In genomic region chr4:147310312-147310711, GRCh38 we compare ENCODE assay signal across 32 cellular contexts.
"Had no signal": no experiment of that assay in that cellular context is flagged by ENCODE, and none has a peak within 500 bp of the region (broad histone marks: within the 10 kb centered on the region; RNA-seq: fewer than 3 reads in every experiment).

No MANE protein-coding gene starts in this region.

- H3K27ac ChIP-seq: Peyer's patch, SJSA1 had no signal

- H3K9ac ChIP-seq: SK-N-SH had no signal

- H3K27me3 Mint-ChIP-seq: activated CD4-positive, alpha-beta T cell treated with anti-CD3 and anti-CD28 coated beads, Interleukin-2, amount 10 ng/mL, durations not matched to agents 24 days and 14 days; activated CD8-positive, alpha-beta T cell treated with anti-CD3 and anti-CD28 coated beads for 36 hours; brain had no signal

- H3K4me2 ChIP-seq: SK-N-SH had no signal

- H3K4me3 Mint-ChIP-seq: activated CD4-positive, alpha-beta T cell treated with anti-CD3 and anti-CD28 coated beads, Interleukin-2, amount 10 ng/mL, durations not matched to agents 24 days and 14 days; activated CD8-positive, alpha-beta T cell treated with anti-CD3 and anti-CD28 coated beads for 36 hours; activated naive CD4-positive, alpha-beta T cell treated with anti-CD3 and anti-CD28 coated beads, Interleukin-2, amount 50 U/mL, for 24 hours; activated T-cell treated with anti-CD3 and anti-CD28 coated beads, Interleukin-2, amount 50 U/mL, for 72 hours; activated T-helper 17 cell treated with anti-CD3 and anti-CD28 coated beads, Interleukin-2, amount 50 U/mL, for 72 hours; brain; T-helper 1 cell treated with Interleukin-12 subunit alpha and Interleukin-12 subunit beta and Interleukin-4 antibody, amounts not matched to agents 30 μg/mL and 1 μg/mL, for 36 hours; T-helper 2 cell treated with Interferon-gamma antibody and Interleukin-4, amounts not matched to agents 5 μg/mL and 100 μg/mL, for 36 hours had no signal

- ATAC-seq: activated CD8-positive, alpha-beta T cell treated with anti-CD3 and anti-CD28 coated beads for 36 hours; activated T-cell treated with anti-CD3 and anti-CD28 coated beads, Interleukin-2, amount 50 U/mL, for 72 hours; activated T-helper 17 cell treated with anti-CD3 and anti-CD28 coated beads, Interleukin-2, amount 50 U/mL, for 72 hours; K562; PC-3 had no signal

- H3K9me3 Mint-ChIP-seq: activated CD4-positive, alpha-beta T cell treated with anti-CD3 and anti-CD28 coated beads, Interleukin-2, amount 10 ng/mL, durations not matched to agents 24 days and 14 days; activated CD8-positive, alpha-beta T cell treated with anti-CD3 and anti-CD28 coated beads for 36 hours; activated naive CD4-positive, alpha-beta T cell treated with anti-CD3 and anti-CD28 coated beads, Interleukin-2, amount 50 U/mL, for 24 hours; activated T-cell treated with anti-CD3 and anti-CD28 coated beads, Interleukin-2, amount 50 U/mL, for 72 hours; T-helper 1 cell treated with Interleukin-12 subunit alpha and Interleukin-12 subunit beta and Interleukin-4 antibody, amounts not matched to agents 30 μg/mL and 1 μg/mL, for 36 hours; T-helper 2 cell treated with Interferon-gamma antibody and Interleukin-4, amounts not matched to agents 5 μg/mL and 100 μg/mL, for 36 hours had no signal

- H3K4me3 ChIP-seq: K562, Peyer's patch, SJSA1 had no signal

- H3K9me3 ChIP-seq: Peyer's patch, SJSA1, SK-N-SH had no signal

- H3K4me1 ChIP-seq: Peyer's patch, SJSA1 had no signal

- H3K36me3 Mint-ChIP-seq: activated naive CD4-positive, alpha-beta T cell treated with anti-CD3 and anti-CD28 coated beads, Interleukin-2, amount 50 U/mL, for 24 hours; brain had no signal

- H3K27ac Mint-ChIP-seq: activated CD4-positive, alpha-beta T cell treated with anti-CD3 and anti-CD28 coated beads, Interleukin-2, amount 10 ng/mL, durations not matched to agents 24 days and 14 days; activated CD8-positive, alpha-beta T cell treated with anti-CD3 and anti-CD28 coated beads for 36 hours; activated naive CD4-positive, alpha-beta T cell treated with anti-CD3 and anti-CD28 coated beads, Interleukin-2, amount 50 U/mL, for 24 hours; activated T-cell treated with anti-CD3 and anti-CD28 coated beads, Interleukin-2, amount 50 U/mL, for 72 hours; activated T-helper 17 cell treated with anti-CD3 and anti-CD28 coated beads, Interleukin-2, amount 50 U/mL, for 72 hours; brain; T-helper 1 cell treated with Interleukin-12 subunit alpha and Interleukin-12 subunit beta and Interleukin-4 antibody, amounts not matched to agents 30 μg/mL and 1 μg/mL, for 36 hours; T-helper 2 cell treated with Interferon-gamma antibody and Interleukin-4, amounts not matched to agents 5 μg/mL and 100 μg/mL, for 36 hours had no signal

- H3K27me3 ChIP-seq: Peyer's patch, SJSA1 had no signal

- DNase-seq: activated CD4-positive, alpha-beta T cell treated with anti-CD3 and anti-CD28 coated beads, Interleukin-2, amount 10 ng/mL, durations not matched to agents 24 days and 14 days; activated CD4-positive, alpha-beta T cell treated with anti-CD3 and anti-CD28 coated beads, Interleukin-2, amount 50 U/mL, for 4 hours; activated CD8-positive, alpha-beta T cell treated with anti-CD3 and anti-CD28 coated beads for 36 hours; activated effector memory CD4-positive, alpha-beta T cell treated with anti-CD3 and anti-CD28 coated beads, Interleukin-2, amount 50 U/mL, for 16 hours; activated naive CD4-positive, alpha-beta T cell; activated T-cell treated with anti-CD3 and anti-CD28 coated beads, Interleukin-2, amount 50 U/mL, for 1 hour; activated T-cell treated with anti-CD3 and anti-CD28 coated beads, Interleukin-2, amount 50 U/mL, for 72 hours; anterior cingulate cortex; caudate nucleus; NCI-H1092 treated with DMSO at 0.1 percent for 48 hours; NCI-H1417; NCI-H146; NCI-H187; NCI-H2081; NCI-H2171 treated with DMSO at 0.1 percent for 48 hours; NCI-H2227 treated with DMSO at 0.1 percent for 48 hours; NCI-H446; NCI-H510A treated with DMSO at 0.1 percent for 48 hours; NCI-H526 treated with DMSO at 0.1 percent for 48 hours; NCI-H82; PC-3; Peyer's patch; RPMI8226; SHP77 treated with DMSO at 0.1 percent for 48 hours; SK-N-SH had no signal

- H3K4me1 Mint-ChIP-seq: activated CD4-positive, alpha-beta T cell treated with anti-CD3 and anti-CD28 coated beads, Interleukin-2, amount 10 ng/mL, durations not matched to agents 24 days and 14 days; activated naive CD4-positive, alpha-beta T cell treated with anti-CD3 and anti-CD28 coated beads, Interleukin-2, amount 50 U/mL, for 24 hours; activated T-helper 17 cell treated with anti-CD3 and anti-CD28 coated beads, Interleukin-2, amount 50 U/mL, for 72 hours had no signal

- H3K36me3 ChIP-seq: Peyer's patch, SJSA1 had no signal
